ENCODE assay signal across 12 cellular contexts in the genomic region with DNA sequence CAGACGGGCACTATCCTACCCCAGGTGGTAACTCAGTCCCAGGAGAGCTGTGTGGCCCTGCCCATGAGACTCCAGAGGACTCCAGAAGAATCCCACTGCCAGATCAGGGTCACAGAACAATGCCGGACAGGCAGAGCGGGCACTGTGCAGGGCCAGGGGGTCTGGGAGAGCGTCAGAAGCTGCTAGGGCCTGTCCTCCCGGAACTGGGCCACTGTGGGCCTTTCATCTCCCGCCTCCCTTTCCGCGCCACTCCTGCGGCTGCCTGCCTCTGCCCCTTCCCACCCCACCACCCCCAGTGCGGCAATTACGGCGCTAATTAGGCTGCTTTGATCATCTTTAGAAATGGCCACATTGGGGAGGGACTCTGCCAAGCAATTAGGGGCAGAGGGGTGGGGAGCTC. TPM values are rescaled to one million over a fixed set of nuclear protein-coding genes. Genes with fewer than 3 reads are reported as not detected.
DNase-seq lines count a peak whose midpoint lies in the region; TF ChIP-seq lines count a peak whose summit lies in the region.
"Had no signal": no experiment of that assay in that cellular context is flagged by ENCODE, and none has a peak within 500 bp of the region (broad histone marks: within the 10 kb centered on the region; RNA-seq: fewer than 3 reads in every experiment).

No MANE protein-coding gene starts in this region.

- no peaks in the 10 kb centered on the region for H3K36me3 Mint-ChIP-seq in neural crest cell (ENCODE audit: low read depth)
- no peaks in the 10 kb centered on the region for H3K36me3 Mint-ChIP-seq in activated T-helper 1 cell treated with anti-CD3 and anti-CD28 coated beads, Interleukin-12 subunit alpha, Interleukin-12 subunit beta, Interleukin-2, Interleukin-4 antibody, amounts not matched to agents 30 ng/mL and 10 ng/mL and 1 ng/mL, durations not matched to agents 14 hours and 24 hours and 36 hours (ENCODE audit: low read depth)
- H3K36me3 Mint-ChIP-seq: CD8-positive, alpha-beta T cell had no signal

- peak overlapping the region; percentile 88 for H3K27ac Mint-ChIP-seq in neural crest cell (ENCODE audit: unreplicated experiment)
- H3K27ac Mint-ChIP-seq in activated T-helper 1 cell treated with anti-CD3 and anti-CD28 coated beads, Interleukin-12 subunit alpha, Interleukin-12 subunit beta, Interleukin-2, Interleukin-4 antibody, amounts not matched to agents 30 ng/mL and 10 ng/mL and 1 ng/mL, durations not matched to agents 14 hours and 24 hours and 36 hours: no peak overlapping the region
- H3K27ac Mint-ChIP-seq: CD14-positive monocyte; CD8-positive, alpha-beta T cell had no signal

- POLR2A ChIA-PET in RWPE1 (lab: Yijun Ruan, JAX; ENCODE audit: low non-redundant PET): no interaction called here

- H3K27me3 Mint-ChIP-seq in neural crest cell (ENCODE audit: low read depth): peaks cover 34% of the 10 kb centered on the region
- peaks cover 21% of the 10 kb centered on the region for H3K27me3 Mint-ChIP-seq in activated T-helper 1 cell treated with anti-CD3 and anti-CD28 coated beads, Interleukin-12 subunit alpha, Interleukin-12 subunit beta, Interleukin-2, Interleukin-4 antibody, amounts not matched to agents 30 ng/mL and 10 ng/mL and 1 ng/mL, durations not matched to agents 14 hours and 24 hours and 36 hours (ENCODE audit: insufficient read depth)

- peaks cover 23% of the 10 kb centered on the region for H3K4me1 ChIP-seq in NT2/D1 (ENCODE audit: insufficient read depth, insufficient read length)

- H3K4me3 ChIP-seq in NT2/D1 (ENCODE audit: insufficient read length, low read depth): no peak overlapping the region
- H3K4me3 ChIP-seq: A549 had no signal

- intact Hi-C loops in activated T-helper 1 cell treated with anti-CD3 and anti-CD28 coated beads, Interleukin-12 subunit alpha, Interleukin-12 subunit beta, Interleukin-2, Interleukin-4 antibody, amounts not matched to agents 30 ng/mL and 10 ng/mL and 1 ng/mL, durations not matched to agents 14 hours and 24 hours and 36 hours (cut with micrococcal nuclease): no loop called here

- H3K9me3 Mint-ChIP-seq in neural crest cell: no peaks in the 10 kb centered on the region
- H3K9me3 Mint-ChIP-seq in activated T-helper 1 cell treated with anti-CD3 and anti-CD28 coated beads, Interleukin-12 subunit alpha, Interleukin-12 subunit beta, Interleukin-2, Interleukin-4 antibody, amounts not matched to agents 30 ng/mL and 10 ng/mL and 1 ng/mL, durations not matched to agents 14 hours and 24 hours and 36 hours: no peaks in the 10 kb centered on the region
- H3K9me3 Mint-ChIP-seq: CD8-positive, alpha-beta T cell had no signal

- peaks cover 48% of the 10 kb centered on the region for H3K4me1 Mint-ChIP-seq in neural crest cell
- no peaks in the 10 kb centered on the region for H3K4me1 Mint-ChIP-seq in activated T-helper 1 cell treated with anti-CD3 and anti-CD28 coated beads, Interleukin-12 subunit alpha, Interleukin-12 subunit beta, Interleukin-2, Interleukin-4 antibody, amounts not matched to agents 30 ng/mL and 10 ng/mL and 1 ng/mL, durations not matched to agents 14 hours and 24 hours and 36 hours (ENCODE audit: low read depth)

- DNase-seq in NCI-H82 (lab: John Stamatoyannopoulos, UW) (peak; percentile 68), NCI-H82 treated with DMSO at 0.1 percent for 48 hours (lab: John Stamatoyannopoulos, UW; ENCODE audit: unreplicated experiment) (no peak), NT2/D1 (ENCODE audit: low read depth, low spot score) (no peak), neural crest cell (ENCODE audit: low read depth, low spot score) (no peak), RWPE1 (ENCODE audit: low spot score) (no peak)
- no peak for DNase-seq in activated T-helper 1 cell treated with anti-CD3 and anti-CD28 coated beads, Interleukin-12 subunit alpha, Interleukin-12 subunit beta, Interleukin-2, Interleukin-4 antibody, amounts not matched to agents 30 ng/mL and 10 ng/mL and 1 ng/mL, durations not matched to agents 14 hours and 24 hours and 36 hours (ENCODE audit: low spot score)
- DNase-seq: Caco-2; CD8-positive, alpha-beta T cell; DND-41; GF-D8 had no signal

- H3K27ac ChIP-seq in RWPE1: no peak overlapping the region
- H3K27ac ChIP-seq: A549 had no signal

- H3K4me3 Mint-ChIP-seq in neural crest cell: peak overlapping the region; percentile 56
- H3K4me3 Mint-ChIP-seq in activated T-helper 1 cell treated with anti-CD3 and anti-CD28 coated beads, Interleukin-12 subunit alpha, Interleukin-12 subunit beta, Interleukin-2, Interleukin-4 antibody, amounts not matched to agents 30 ng/mL and 10 ng/mL and 1 ng/mL, durations not matched to agents 14 hours and 24 hours and 36 hours: no peak overlapping the region
- H3K4me3 Mint-ChIP-seq: CD14-positive monocyte; CD8-positive, alpha-beta T cell had no signal

- H3K36me3 ChIP-seq in NT2/D1 (ENCODE audit: insufficient read depth, insufficient read length, low read length): no peaks in the 10 kb centered on the region

- TF ChIP-seq CTCF in neural crest cell (conservative IDR thresholded peaks at IDR 0.05): no peak
- TF ChIP-seq CTCF in RWPE1 (conservative IDR thresholded peaks at IDR 0.05; ENCODE audit: low read depth): no peak

- no peaks in the 10 kb centered on the region for H3K9me3 ChIP-seq in NT2/D1 (ENCODE audit: insufficient read depth, low read length)
- H3K9me3 ChIP-seq: A549, Caco-2 had no signal

- CTCF ChIA-PET in RWPE1 (lab: Yijun Ruan, JAX): interaction anchor here (0.6 kb wide), 1 partner anchor 83 kb away, joined by 3 read pairs; no protein-coding TSS in a partner anchor

- H3K27me3 ChIP-seq in NT2/D1 (ENCODE audit: insufficient read depth, insufficient read length): peaks cover 49% of the 10 kb centered on the region

- peak overlapping the region; percentile 18 for H3K9ac ChIP-seq in NT2/D1 (ENCODE audit: insufficient read length, low read depth)

RNA-seq across cellular contexts. Expression of a gene that starts 0.6 kb away (rescaled TPM):
- 52.4 and 54.2 TPM in 2 replicates for total RNA-seq in neural crest cell
- total RNA-seq in activated T-helper 1 cell treated with anti-CD3 and anti-CD28 coated beads, Interleukin-12 subunit alpha, Interleukin-12 subunit beta, Interleukin-2, Interleukin-4 antibody, amounts not matched to agents 30 ng/mL and 10 ng/mL and 1 ng/mL, durations not matched to agents 14 hours and 24 hours and 36 hours: not detected in 2 replicates
- total RNA-seq: Caco-2; CD8-positive, alpha-beta T cell had no signal

RNA-seq across cellular contexts. Expression of a gene that starts 6.4 kb away (rescaled TPM):
- 4.1 and 5.8 TPM in 2 replicates for total RNA-seq in neural crest cell
- total RNA-seq in activated T-helper 1 cell treated with anti-CD3 and anti-CD28 coated beads, Interleukin-12 subunit alpha, Interleukin-12 subunit beta, Interleukin-2, Interleukin-4 antibody, amounts not matched to agents 30 ng/mL and 10 ng/mL and 1 ng/mL, durations not matched to agents 14 hours and 24 hours and 36 hours: not detected in 2 replicates
- total RNA-seq: Caco-2; CD8-positive, alpha-beta T cell had no signal

RNA-seq across cellular contexts. Expression of a gene that starts 19.9 kb away (rescaled TPM):
- total RNA-seq in neural crest cell: not detected in 2 replicates
- not detected in 2 replicates for total RNA-seq in activated T-helper 1 cell treated with anti-CD3 and anti-CD28 coated beads, Interleukin-12 subunit alpha, Interleukin-12 subunit beta, Interleukin-2, Interleukin-4 antibody, amounts not matched to agents 30 ng/mL and 10 ng/mL and 1 ng/mL, durations not matched to agents 14 hours and 24 hours and 36 hours
- total RNA-seq: Caco-2; CD8-positive, alpha-beta T cell had no signal

RNA-seq across cellular contexts. Expression of a gene that starts 30.8 kb away (rescaled TPM):
- 11.8 and 12.8 TPM in 2 replicates for total RNA-seq in neural crest cell
- 8.4 and 8.9 TPM in 2 replicates for total RNA-seq in activated T-helper 1 cell treated with anti-CD3 and anti-CD28 coated beads, Interleukin-12 subunit alpha, Interleukin-12 subunit beta, Interleukin-2, Interleukin-4 antibody, amounts not matched to agents 30 ng/mL and 10 ng/mL and 1 ng/mL, durations not matched to agents 14 hours and 24 hours and 36 hours

RNA-seq across cellular contexts. Expression of a gene that starts 30.9 kb away (rescaled TPM):
- total RNA-seq in neural crest cell: 85.7 and 89.0 TPM in 2 replicates
- 94.3 and 96.2 TPM in 2 replicates for total RNA-seq in activated T-helper 1 cell treated with anti-CD3 and anti-CD28 coated beads, Interleukin-12 subunit alpha, Interleukin-12 subunit beta, Interleukin-2, Interleukin-4 antibody, amounts not matched to agents 30 ng/mL and 10 ng/mL and 1 ng/mL, durations not matched to agents 14 hours and 24 hours and 36 hours

Comparison
In these comparisons a context has a peak if more than half of its experiments do, and no peak if none do; other contexts are left out.
1. RNA of a gene that starts 0.6 kb away (total RNA-seq): 52.4 to 54.2 TPM in neural crest cell; not detected in activated T-helper 1 cell treated with anti-CD3 and anti-CD28 coated beads, Interleukin-12 subunit alpha, Interleukin-12 subunit beta, Interleukin-2, Interleukin-4 antibody, amounts not matched to agents 30 ng/mL and 10 ng/mL and 1 ng/mL, durations not matched to agents 14 hours and 24 hours and 36 hours; every median in the first group is over 10 times any median in the second.